In the genomic region with DNA sequence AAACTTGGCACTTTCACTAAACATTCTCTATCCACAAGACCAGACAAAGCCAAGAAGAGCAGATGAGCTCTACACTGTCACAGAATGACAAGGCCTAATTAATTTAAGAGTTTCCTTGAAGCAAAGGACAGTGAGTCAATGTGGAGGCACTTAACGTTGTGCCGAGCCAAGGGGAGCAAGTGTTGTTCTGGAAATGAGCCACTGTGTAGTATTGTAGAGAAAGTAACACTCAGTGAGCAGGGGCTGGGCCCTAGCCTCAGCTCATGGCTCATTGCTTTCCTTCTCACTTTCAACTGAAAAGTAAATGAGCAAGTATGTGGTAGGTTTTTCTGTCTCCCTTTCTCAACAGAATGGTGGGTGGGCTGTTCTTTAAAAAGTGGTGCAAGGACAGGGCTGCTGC, we compare ENCODE assay signal across 12 cellular contexts. TPM values are rescaled to one million over a fixed set of nuclear protein-coding genes. Genes with fewer than 3 reads are reported as not detected.
DNase-seq lines count a peak whose midpoint lies in the region; ATAC-seq and TF ChIP-seq lines count a peak whose summit lies in the region.
"Had no signal": no experiment of that assay in that cellular context is flagged by ENCODE, and none has a peak within 500 bp of the region (broad histone marks: within the 10 kb centered on the region; RNA-seq: fewer than 3 reads in every experiment).

No MANE protein-coding gene starts in this region.

- TF ChIP-seq CTCF in colonic mucosa (IDR thresholded peaks at IDR 0.05), result no peak

- H3K27me3 ChIP-seq in colonic mucosa, result no peaks in the 10 kb centered on the region
- H3K27me3 ChIP-seq: SJCRH30 had no signal

- H3K36me3 ChIP-seq in colonic mucosa, result no peaks in the 10 kb centered on the region
- H3K36me3 ChIP-seq: SJCRH30 had no signal

- no peak overlapping the region for H3K27ac ChIP-seq in colonic mucosa
- H3K27ac ChIP-seq: epithelial cell of prostate, SJCRH30 had no signal

- peak overlapping the region; percentile 33 for H3K27ac Mint-ChIP-seq in activated CD4-positive, alpha-beta T cell treated with anti-CD3 and anti-CD28 coated beads for 36 hours
- H3K27ac Mint-ChIP-seq: activated T-helper 1 cell treated with anti-CD3 and anti-CD28 coated beads, Interleukin-12 subunit alpha, Interleukin-12 subunit beta, Interleukin-2, Interleukin-4 antibody, amounts not matched to agents 30 ng/mL and 10 ng/mL and 1 ng/mL, durations not matched to agents 14 hours and 24 hours and 36 hours had no signal

- peak; percentile 96 for ATAC-seq in activated CD4-positive, alpha-beta T cell treated with anti-CD3 and anti-CD28 coated beads for 36 hours
- ATAC-seq in GM21723 (IDR thresholded peaks at IDR 0.05; ENCODE audit: unreplicated experiment) (peak; percentile 76), HG03521 (IDR thresholded peaks at IDR 0.05; ENCODE audit: unreplicated experiment) (peak; percentile 68)
- ATAC-seq: K562 had no signal

- CTCF ChIA-PET in activated CD4-positive, alpha-beta T cell treated with anti-CD3 and anti-CD28 coated beads for 36 hours (lab: Charles Lee), result interaction anchor here (0.7 to 1.5 kb wide), 8 partner anchors 9 to 133 kb away, joined by 3 to 7 read pairs (median 4); no protein-coding TSS in a partner anchor

- H3K9ac ChIP-seq in colonic mucosa (ENCODE audit: low read depth in 2 of 2, low read length in 2 of 2), result no peak overlapping the region

- POLR2A ChIA-PET in activated CD4-positive, alpha-beta T cell treated with anti-CD3 and anti-CD28 coated beads for 36 hours (lab: Charles Lee), result interaction anchor here (0.7 to 1.2 kb wide), 4 partner anchors 13 to 83 kb away, joined by 3 to 4 read pairs (median 3); no protein-coding TSS in a partner anchor

- no peak overlapping the region for H3K4me3 ChIP-seq in colonic mucosa
- H3K4me3 ChIP-seq: K562, SJCRH30 had no signal

- DNase-seq in activated CD4-positive, alpha-beta T cell treated with anti-CD3 and anti-CD28 coated beads for 36 hours, result peak; percentile 61
- no peak for DNase-seq in activated CD4-positive, alpha-beta T cell treated with anti-CD3 and anti-CD28 coated beads, Interleukin-2, amount 50 U/mL, for 1 hour
- DNase-seq in pons (ENCODE audit: low spot score) (peak; percentile 13), activated gamma-delta T cell (lab: John Stamatoyannopoulos, UW) (no peak), colonic mucosa (no peak), NCI-H2171 treated with DMSO at 0.1 percent for 48 hours (lab: John Stamatoyannopoulos, UW) (no peak)
- DNase-seq: SJCRH30 had no signal

- H3K4me1 ChIP-seq in colonic mucosa, result no peaks in the 10 kb centered on the region

- intact Hi-C loops in activated CD4-positive, alpha-beta T cell treated with anti-CD3 and anti-CD28 coated beads for 36 hours (cut with DNase I, micrococcal nuclease), result no loop called here
- intact Hi-C loops in colonic mucosa (cut with DNase I), result no loop called here

- no peaks in the 10 kb centered on the region for H3K9me3 Mint-ChIP-seq in activated CD4-positive, alpha-beta T cell treated with anti-CD3 and anti-CD28 coated beads for 36 hours (ENCODE audit: low read depth)
- H3K9me3 Mint-ChIP-seq: activated T-helper 1 cell treated with anti-CD3 and anti-CD28 coated beads, Interleukin-12 subunit alpha, Interleukin-12 subunit beta, Interleukin-2, Interleukin-4 antibody, amounts not matched to agents 30 ng/mL and 10 ng/mL and 1 ng/mL, durations not matched to agents 14 hours and 24 hours and 36 hours had no signal

- H3K4me3 Mint-ChIP-seq in activated CD4-positive, alpha-beta T cell treated with anti-CD3 and anti-CD28 coated beads for 36 hours, result no peak overlapping the region
- H3K4me3 Mint-ChIP-seq: activated T-helper 1 cell treated with anti-CD3 and anti-CD28 coated beads, Interleukin-12 subunit alpha, Interleukin-12 subunit beta, Interleukin-2, Interleukin-4 antibody, amounts not matched to agents 30 ng/mL and 10 ng/mL and 1 ng/mL, durations not matched to agents 14 hours and 24 hours and 36 hours had no signal

- no peaks in the 10 kb centered on the region for H3K9me3 ChIP-seq in colonic mucosa
- H3K9me3 ChIP-seq: SJCRH30 had no signal

- no peaks in the 10 kb centered on the region for H3K27me3 Mint-ChIP-seq in activated CD4-positive, alpha-beta T cell treated with anti-CD3 and anti-CD28 coated beads for 36 hours

- H3K36me3 Mint-ChIP-seq in activated CD4-positive, alpha-beta T cell treated with anti-CD3 and anti-CD28 coated beads for 36 hours (ENCODE audit: low read depth), result peaks cover 2% of the 10 kb centered on the region

- peaks cover 24% of the 10 kb centered on the region for H3K4me1 Mint-ChIP-seq in activated CD4-positive, alpha-beta T cell treated with anti-CD3 and anti-CD28 coated beads for 36 hours

RNA-seq across cellular contexts. Expression of a gene that starts 11.7 kb away (rescaled TPM):
- total RNA-seq in activated CD4-positive, alpha-beta T cell treated with anti-CD3 and anti-CD28 coated beads for 36 hours, result 10 to 100 TPM; 25.4 to 26.1 TPM
- 10 to 100 TPM; 14.0 to 23.7 TPM for total RNA-seq in colonic mucosa

Comparison
In these comparisons a context has a peak if more than half of its experiments do, and no peak if none do; other contexts are left out.
1. DNase-seq: peak in activated CD4-positive, alpha-beta T cell treated with anti-CD3 and anti-CD28 coated beads for 36 hours (single experiment) and pons (single experiment); none in activated CD4-positive, alpha-beta T cell treated with anti-CD3 and anti-CD28 coated beads, Interleukin-2, amount 50 U/mL, for 1 hour (single experiment), activated gamma-delta T cell (single experiment), colonic mucosa (single experiment) and NCI-H2171 treated with DMSO at 0.1 percent for 48 hours (single experiment).
2. Peak in every context shown above with its lines, with median percentiles within 50 percentile points of each other: ATAC-seq.